In the genomic region with DNA sequence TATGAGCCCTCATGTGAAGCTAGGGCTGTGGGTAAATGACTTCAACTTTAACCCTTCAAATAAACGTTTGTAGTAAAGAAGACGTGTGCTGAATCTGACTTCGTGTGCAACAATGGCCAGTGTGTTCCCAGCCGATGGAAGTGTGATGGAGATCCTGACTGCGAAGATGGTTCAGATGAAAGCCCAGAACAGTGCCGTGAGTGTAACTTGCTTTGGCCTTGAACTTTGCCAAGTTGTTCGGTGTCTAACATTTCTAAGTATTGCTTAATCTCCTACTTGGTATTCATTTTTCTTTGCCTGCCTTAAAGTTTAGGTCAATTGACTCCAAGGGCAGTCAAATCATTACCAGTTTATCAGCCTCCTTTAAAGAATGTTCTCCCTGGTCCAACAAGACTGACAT, we compare ENCODE assay signal across 24 cellular contexts.
"Had no signal": no experiment of that assay in that cellular context is flagged by ENCODE, and none has a peak within 500 bp of the region (broad histone marks: within the 10 kb centered on the region; RNA-seq: fewer than 3 reads in every experiment).

No MANE protein-coding gene starts in this region.

- H3K9me3 Mint-ChIP-seq: activated CD4-positive, alpha-beta T cell treated with anti-CD3 and anti-CD28 coated beads, Interleukin-2, amount 10 ng/mL, durations not matched to agents 7 days and 5 days; endodermal cell; natural killer cell had no signal

- H3K4me1 ChIP-seq: breast epithelium, colonic mucosa, left lung, spleen, upper lobe of left lung had no signal

- H3K9me3 ChIP-seq: breast epithelium, colonic mucosa, esophagus squamous epithelium, left lung, SK-N-SH, spleen, upper lobe of left lung had no signal

- H3K36me3 ChIP-seq: breast epithelium, colonic mucosa had no signal

- H3K36me3 Mint-ChIP-seq: natural killer cell had no signal

- H3K27me3 ChIP-seq: breast epithelium, colonic mucosa, dorsolateral prefrontal cortex, esophagus squamous epithelium, left lung, spleen, upper lobe of left lung had no signal

- H3K4me3 ChIP-seq: breast epithelium, colonic mucosa, dorsolateral prefrontal cortex, esophagus squamous epithelium, left lung, spleen, upper lobe of left lung had no signal

- H3K27ac ChIP-seq: breast epithelium, colonic mucosa, esophagus squamous epithelium, left lung, parathyroid adenoma, upper lobe of left lung, WERI-Rb-1 had no signal

- ATAC-seq: left lung, natural killer cell had no signal

- H3K4me1 Mint-ChIP-seq: activated CD4-positive, alpha-beta T cell treated with anti-CD3 and anti-CD28 coated beads, Interleukin-2, amount 10 ng/mL, durations not matched to agents 7 days and 5 days had no signal

- H3K4me3 Mint-ChIP-seq: activated CD4-positive, alpha-beta T cell treated with anti-CD3 and anti-CD28 coated beads, Interleukin-2, amount 10 ng/mL, durations not matched to agents 7 days and 5 days; activated CD8-positive, alpha-beta memory T cell treated with anti-CD3 and anti-CD28 coated beads, Interleukin-2, amount 10 ng/mL, durations not matched to agents 7 days and 5 days; activated CD8-positive, alpha-beta T cell treated with anti-CD3 and anti-CD28 coated beads for 36 hours; activated naive CD8-positive, alpha-beta T cell; endodermal cell; natural killer cell had no signal

- H3K27me3 Mint-ChIP-seq: activated CD4-positive, alpha-beta T cell treated with anti-CD3 and anti-CD28 coated beads, Interleukin-2, amount 10 ng/mL, durations not matched to agents 7 days and 5 days; activated CD8-positive, alpha-beta memory T cell treated with anti-CD3 and anti-CD28 coated beads, Interleukin-2, amount 10 ng/mL, durations not matched to agents 7 days and 5 days had no signal

- DNase-seq: activated CD4-positive, alpha-beta T cell treated with anti-CD3 and anti-CD28 coated beads, Interleukin-2, amount 10 ng/mL, durations not matched to agents 7 days and 5 days; activated CD4-positive, CD25-positive, alpha-beta regulatory T cell treated with anti-CD3 and anti-CD28 coated beads, Interleukin-2, amount 50 U/mL, for 72 hours; activated CD8-positive, alpha-beta memory T cell treated with anti-CD3 and anti-CD28 coated beads, Interleukin-2, amount 10 ng/mL, durations not matched to agents 7 days and 5 days; activated CD8-positive, alpha-beta T cell treated with anti-CD3 and anti-CD28 coated beads for 36 hours; activated naive CD4-positive, alpha-beta T cell; activated T-cell treated with anti-CD3 and anti-CD28 coated beads for 4 hours; colonic mucosa; dorsolateral prefrontal cortex; endodermal cell; esophagus squamous epithelium; kidney; left lung; mammary epithelial cell; midbrain; natural killer cell; SK-N-SH; spleen; stimulated activated CD4-positive, alpha-beta T cell treated with anti-CD3 and anti-CD28 coated beads, Interleukin-4, amount 100 ng/mL, for 1 hour; stimulated activated naive CD4-positive, alpha-beta T cell; upper lobe of left lung; WERI-Rb-1 had no signal

- H3K27ac Mint-ChIP-seq: activated CD4-positive, alpha-beta T cell treated with anti-CD3 and anti-CD28 coated beads, Interleukin-2, amount 10 ng/mL, durations not matched to agents 7 days and 5 days; activated CD8-positive, alpha-beta memory T cell treated with anti-CD3 and anti-CD28 coated beads, Interleukin-2, amount 10 ng/mL, durations not matched to agents 7 days and 5 days; endodermal cell; natural killer cell had no signal
